ENCODE assay signal across 2 cellular contexts in genomic region chr6:144325232-144325631, GRCh38.
TF ChIP-seq lines count a peak whose summit lies in the region.

No MANE protein-coding gene starts in this region.

TF ChIP-seq in GM23338, 12 proteins besides CTCF, POLR2A, EP300 and RAD21:
- TF ChIP-seq, protein P1, sequence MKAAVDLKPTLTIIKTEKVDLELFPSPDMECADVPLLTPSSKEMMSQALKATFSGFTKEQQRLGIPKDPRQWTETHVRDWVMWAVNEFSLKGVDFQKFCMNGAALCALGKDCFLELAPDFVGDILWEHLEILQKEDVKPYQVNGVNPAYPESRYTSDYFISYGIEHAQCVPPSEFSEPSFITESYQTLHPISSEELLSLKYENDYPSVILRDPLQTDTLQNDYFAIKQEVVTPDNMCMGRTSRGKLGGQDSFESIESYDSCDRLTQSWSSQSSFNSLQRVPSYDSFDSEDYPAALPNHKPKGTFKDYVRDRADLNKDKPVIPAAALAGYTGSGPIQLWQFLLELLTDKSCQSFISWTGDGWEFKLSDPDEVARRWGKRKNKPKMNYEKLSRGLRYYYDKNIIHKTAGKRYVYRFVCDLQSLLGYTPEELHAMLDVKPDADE (IDR thresholded peaks at IDR 0.05): no peak
- TF ChIP-seq CREB1 (CRISPR knock-in tag; IDR thresholded peaks at IDR 0.05; ENCODE audit: low read depth) (no peak), EZH2 (IDR thresholded peaks at IDR 0.05; ENCODE audit: low read depth, unreplicated experiment) (no peak), ZNF462 (CRISPR knock-in tag; IDR thresholded peaks at IDR 0.05) (no peak), POLR2AphosphoS5 (IDR thresholded peaks at IDR 0.05; ENCODE audit: low read depth) (no peak), JUNB (IDR thresholded peaks at IDR 0.05; ENCODE audit: unreplicated experiment) (no peak), ZNF331 (CRISPR knock-in tag; IDR thresholded peaks at IDR 0.05; ENCODE audit: low read depth) (no peak), STAT1 (IDR thresholded peaks at IDR 0.05; ENCODE audit: unreplicated experiment) (no peak), EZH2phosphoT487 (IDR thresholded peaks at IDR 0.05; ENCODE audit: unreplicated experiment) (no peak)

TF ChIP-seq in H1, 55 proteins besides CTCF, POLR2A, EP300 and RAD21:
- no peak for TF ChIP-seq KDM5A (IDR thresholded peaks at IDR 0.05; ENCODE audit: low read length)
- TF ChIP-seq, protein P2, sequence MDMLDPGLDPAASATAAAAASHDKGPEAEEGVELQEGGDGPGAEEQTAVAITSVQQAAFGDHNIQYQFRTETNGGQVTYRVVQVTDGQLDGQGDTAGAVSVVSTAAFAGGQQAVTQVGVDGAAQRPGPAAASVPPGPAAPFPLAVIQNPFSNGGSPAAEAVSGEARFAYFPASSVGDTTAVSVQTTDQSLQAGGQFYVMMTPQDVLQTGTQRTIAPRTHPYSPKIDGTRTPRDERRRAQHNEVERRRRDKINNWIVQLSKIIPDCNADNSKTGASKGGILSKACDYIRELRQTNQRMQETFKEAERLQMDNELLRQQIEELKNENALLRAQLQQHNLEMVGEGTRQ (IDR thresholded peaks at IDR 0.05; ENCODE audit: low read length): no peak
- no peak for TF ChIP-seq POU5F1 (IDR thresholded peaks at IDR 0.05; ENCODE audit: low read depth, low read length)
- no peak for TF ChIP-seq CREB1 (IDR thresholded peaks at IDR 0.05)
- TF ChIP-seq CHD1 (IDR thresholded peaks at IDR 0.05; ENCODE audit: low read depth, low read length): no peak
- TF ChIP-seq EZH2 (IDR thresholded peaks at IDR 0.05; ENCODE audit: low read depth, low read length, severe bottlenecking): no peak
- TF ChIP-seq PHF8 (conservative IDR thresholded peaks at IDR 0.05; ENCODE audit: low read depth, low read length): no peak
- no peak for TF ChIP-seq JUN (IDR thresholded peaks at IDR 0.05; ENCODE audit: low read depth, low read length)
- TF ChIP-seq GTF2F1 (IDR thresholded peaks at IDR 0.05; ENCODE audit: borderline replicate concordance, low read depth, low read length): no peak
- TF ChIP-seq CBX5 (IDR thresholded peaks at IDR 0.05; ENCODE audit: low read depth, low read length): no peak
- TF ChIP-seq POLR2AphosphoS5 (IDR thresholded peaks at IDR 0.05; ENCODE audit: low read depth, low read length): no peak
- TF ChIP-seq BCL11A (IDR thresholded peaks at IDR 0.05; ENCODE audit: low read depth in 2 of 2, low read length in 2 of 2): no peak
- no peak for TF ChIP-seq RBBP5 (IDR thresholded peaks at IDR 0.05; ENCODE audit: borderline replicate concordance, low read depth, low read length)
- no peak for TF ChIP-seq GABPA (IDR thresholded peaks at IDR 0.05; ENCODE audit: borderline replicate concordance, insufficient read depth, low read length)
- TF ChIP-seq ZNF274 (IDR thresholded peaks at IDR 0.05; ENCODE audit: borderline replicate concordance, extremely low read depth, low read length): no peak
- TF ChIP-seq TCF12 (IDR thresholded peaks at IDR 0.05; ENCODE audit: low read depth, low read length): no peak
